Comparison of ENCODE assay signal across 11 cellular contexts in the genomic region with DNA sequence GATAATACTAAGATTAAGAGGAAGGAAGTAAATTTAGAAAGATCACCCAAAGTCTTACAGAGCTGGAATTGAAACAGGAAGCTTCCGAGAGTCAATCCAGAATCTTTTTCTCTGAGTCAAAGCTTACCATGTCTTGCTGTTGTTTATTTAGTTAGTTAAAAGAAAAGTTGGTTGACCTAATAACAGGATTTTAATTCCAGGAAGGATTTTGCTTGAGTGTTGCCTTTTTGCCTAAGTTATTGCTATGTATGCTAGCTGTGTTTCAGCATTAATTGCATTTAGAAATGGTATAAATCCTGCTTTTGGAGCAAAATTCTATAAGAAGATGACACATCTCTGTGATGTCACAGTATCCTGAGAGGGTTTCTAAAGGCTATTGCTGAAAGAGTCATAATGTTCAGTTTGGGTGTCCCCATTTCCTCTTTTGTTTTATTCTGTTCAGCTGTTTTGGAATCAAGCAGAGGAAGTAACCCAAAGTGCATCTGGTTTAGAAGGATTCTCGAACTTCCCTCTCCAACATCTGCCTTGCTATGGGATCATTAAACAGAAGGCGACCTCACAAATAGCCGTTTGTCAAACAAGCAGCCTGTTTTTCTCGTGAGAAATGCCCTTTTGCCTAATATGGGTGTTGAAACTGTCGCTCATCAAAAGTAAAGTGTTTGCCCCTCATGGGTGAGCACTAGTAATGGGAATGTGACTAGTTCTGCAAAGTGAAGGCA.
DNase-seq lines count a peak whose midpoint lies in the region; ATAC-seq, FAIRE-seq and TF ChIP-seq lines count a peak whose summit lies in the region.
"Had no signal": no experiment of that assay in that cellular context is flagged by ENCODE, and none has a peak within 500 bp of the region (broad histone marks: within the 10 kb centered on the region; RNA-seq: fewer than 3 reads in every experiment).

No MANE protein-coding gene starts in this region.

- ATAC-seq in HG03135 (IDR thresholded peaks at IDR 0.05; ENCODE audit: unreplicated experiment) (no peak), HG03045 (IDR thresholded peaks at IDR 0.05; ENCODE audit: unreplicated experiment) (no peak)

- TF ChIP-seq POLR2A in GM12891 (IDR thresholded peaks at IDR 0.05; ENCODE audit: low read depth, low read length): no peak

- no peak overlapping the region for H3K27ac Mint-ChIP-seq in Calu3 (ENCODE audit: unreplicated experiment)
- H3K27ac Mint-ChIP-seq: naive B cell had no signal

- no peaks in the 10 kb centered on the region for H3K27me3 Mint-ChIP-seq in Calu3 (ENCODE audit: unreplicated experiment)
- H3K27me3 Mint-ChIP-seq: naive B cell had no signal

- intact Hi-C loops in Calu3 (cut with micrococcal nuclease; ENCODE audit: unreplicated experiment): no loop called here

- DNase-seq in GM12891 (ENCODE audit: insufficient read length, low spot score): no peak
- peak; percentile 69 for DNase-seq in SKM-1 (lab: John Stamatoyannopoulos, UW; ENCODE audit: unreplicated experiment)
- DNase-seq in foreskin fibroblast: peak; percentile 69 to 82
- DNase-seq in smooth muscle cell of the brain vasculature (ENCODE audit: low read depth, low spot score): peak; percentile 24
- DNase-seq in Calu3: no peak
- no peak for DNase-seq in GM20000 (ENCODE audit: low spot score)
- DNase-seq: activated CD4-positive, alpha-beta T cell treated with anti-CD3 and anti-CD28 coated beads, Interleukin-2, amount 50 U/mL, for 48 hours; naive B cell; OCI-M1 had no signal

- H3K4me3 Mint-ChIP-seq in Calu3 (ENCODE audit: low read depth, unreplicated experiment): no peak overlapping the region
- H3K4me3 Mint-ChIP-seq: naive B cell had no signal

- peak overlapping the region in 1 of 2 donors; percentile 2 for H3K4me3 ChIP-seq in foreskin fibroblast (ENCODE audit: low read depth in 1 of 2, low read length in 2 of 2)

- FAIRE-seq in GM12891 (lab: Jason Lieb, UNC): no peak

- H3K4me1 Mint-ChIP-seq in Calu3 (ENCODE audit: low read depth, unreplicated experiment): peaks cover 36% of the 10 kb centered on the region
- H3K4me1 Mint-ChIP-seq: naive B cell had no signal

- CTCF ChIA-PET in Calu3 (lab: Charles Lee): no interaction called here

- no TSS peak for BruUV-seq in Calu3 (replicated peaks; lab: Mats Ljungman, UMichigan)

- TF ChIP-seq CTCF in foreskin fibroblast (IDR thresholded peaks at IDR 0.05; ENCODE audit: low read depth, low read length): no peak
- no peak for TF ChIP-seq CTCF in Calu3 (IDR thresholded peaks at IDR 0.05; ENCODE audit: unreplicated experiment)
- TF ChIP-seq CTCF in GM20000 (IDR thresholded peaks at IDR 0.05; ENCODE audit: extremely low read depth, missing control alignments): no peak

- H3K9me3 Mint-ChIP-seq in Calu3 (ENCODE audit: low read depth, unreplicated experiment): peaks cover 5% of the 10 kb centered on the region

- no peaks in the 10 kb centered on the region for H3K36me3 Mint-ChIP-seq in Calu3 (ENCODE audit: insufficient read depth, unreplicated experiment)
- H3K36me3 Mint-ChIP-seq: naive B cell had no signal

TF ChIP-seq in GM12891, 5 proteins besides CTCF, POLR2A, EP300 and RAD21:
- TF ChIP-seq SPI1 (IDR thresholded peaks at IDR 0.05; ENCODE audit: low read depth, low read length) (peak; percentile 23; the same call in 1 of the 2 replicates), POLR2AphosphoS5 (IDR thresholded peaks at IDR 0.05; ENCODE audit: low read depth, low read length) (no peak), PAX5 (IDR thresholded peaks at IDR 0.05; ENCODE audit: insufficient read depth, low read length, severe bottlenecking) (no peak), TAF1 (IDR thresholded peaks at IDR 0.05; ENCODE audit: low read depth, low read length) (no peak), POU2F2 (IDR thresholded peaks at IDR 0.05; ENCODE audit: low read depth, low read length) (no peak)

Comparison
In these comparisons a context has a peak if more than half of its experiments do, and no peak if none do; other contexts are left out.
1. DNase-seq: peak in SKM-1 (single experiment), foreskin fibroblast (2 of 2) and smooth muscle cell of the brain vasculature (single experiment); none in GM12891 (single experiment), Calu3 (single experiment) and GM20000 (single experiment).